12 cellular contexts compared by ENCODE assay signal in genomic region chr9:137456061-137456863, GRCh38. TPM values are rescaled to one million over a fixed set of nuclear protein-coding genes. Genes with fewer than 3 reads are reported as not detected.
DNase-seq lines count a peak whose midpoint lies in the region; ATAC-seq and TF ChIP-seq lines count a peak whose summit lies in the region.
"Had no signal": no experiment of that assay in that cellular context is flagged by ENCODE, and none has a peak within 500 bp of the region (broad histone marks: within the 10 kb centered on the region; RNA-seq: fewer than 3 reads in every experiment).

No MANE protein-coding gene starts in this region.

- H3K9me3 Mint-ChIP-seq in activated CD4-positive, alpha-beta T cell treated with anti-CD3 and anti-CD28 coated beads for 36 hours (ENCODE audit: low read depth): no peaks in the 10 kb centered on the region
- no peaks in the 10 kb centered on the region for H3K9me3 Mint-ChIP-seq in T-cell

- CTCF ChIA-PET in activated CD4-positive, alpha-beta T cell treated with anti-CD3 and anti-CD28 coated beads for 36 hours (lab: Charles Lee): no interaction called here
- CTCF ChIA-PET in T-cell (lab: Charles Lee): interaction anchor here in 1 of 2 donors (0.7 kb wide), 1 partner anchor 9 kb away, joined by 4 read pairs; no protein-coding TSS in a partner anchor

- H3K4me3 ChIP-seq in foreskin fibroblast (ENCODE audit: low read depth in 1 of 2, low read length in 2 of 2): no peak overlapping the region
- H3K4me3 ChIP-seq: A549, upper lobe of left lung had no signal

- H3K36me3 Mint-ChIP-seq in activated CD4-positive, alpha-beta T cell treated with anti-CD3 and anti-CD28 coated beads for 36 hours (ENCODE audit: low read depth): peaks cover 28% of the 10 kb centered on the region
- no peaks in the 10 kb centered on the region for H3K36me3 Mint-ChIP-seq in T-cell

- no peak overlapping the region for H3K4me3 Mint-ChIP-seq in activated CD4-positive, alpha-beta T cell treated with anti-CD3 and anti-CD28 coated beads for 36 hours
- H3K4me3 Mint-ChIP-seq in T-cell: peak overlapping the region in 2 of 3 donors; percentile 17 to 41

- TF ChIP-seq CTCF in foreskin fibroblast (IDR thresholded peaks at IDR 0.05; ENCODE audit: low read depth, low read length): no peak

- peaks cover 37% of the 10 kb centered on the region for H3K4me1 Mint-ChIP-seq in activated CD4-positive, alpha-beta T cell treated with anti-CD3 and anti-CD28 coated beads for 36 hours
- peaks cover 37 to 59% (median 43%) of the 10 kb centered on the region in 3 donors for H3K4me1 Mint-ChIP-seq in T-cell

- DNase-seq in activated CD4-positive, alpha-beta T cell treated with anti-CD3 and anti-CD28 coated beads for 36 hours: no peak
- no peak for DNase-seq in activated CD4-positive, alpha-beta T cell treated with anti-CD3 and anti-CD28 coated beads, Interleukin-2, amount 50 U/mL, for 4 hours
- DNase-seq in T-cell: no peak
- peak; percentile 49 to 74 for DNase-seq in foreskin fibroblast
- peak; percentile 55 for DNase-seq in renal cortical epithelial cell (ENCODE audit: low read depth)
- no peak for DNase-seq in mucosa of gallbladder (ENCODE audit: low spot score)
- no peak for DNase-seq in D341Med (ENCODE audit: low spot score)
- DNase-seq: NCI-H1694 treated with DMSO at 0.1 percent for 48 hours had no signal

- H3K27me3 Mint-ChIP-seq in activated CD4-positive, alpha-beta T cell treated with anti-CD3 and anti-CD28 coated beads for 36 hours: no peaks in the 10 kb centered on the region
- no peaks in the 10 kb centered on the region for H3K27me3 Mint-ChIP-seq in T-cell

- intact Hi-C loops in activated CD4-positive, alpha-beta T cell treated with anti-CD3 and anti-CD28 coated beads for 36 hours (cut with DNase I, micrococcal nuclease): loop anchor here in 1 of 2 experiments (10.0 kb wide), 1 partner anchor 1211 kb away; the partner anchor contains the start of gene QSOX2

- no peak for ATAC-seq in activated CD4-positive, alpha-beta T cell treated with anti-CD3 and anti-CD28 coated beads for 36 hours
- ATAC-seq in T-cell (replicated peaks in 1 of 4) (no peak), HG03135 (IDR thresholded peaks at IDR 0.05; ENCODE audit: unreplicated experiment) (no peak)
- ATAC-seq: A549 had no signal

- POLR2A ChIA-PET in activated CD4-positive, alpha-beta T cell treated with anti-CD3 and anti-CD28 coated beads for 36 hours (lab: Charles Lee): no interaction called here
- POLR2A ChIA-PET in T-cell (lab: Charles Lee): no interaction called here

- peak overlapping the region; percentile 37 for H3K27ac Mint-ChIP-seq in activated CD4-positive, alpha-beta T cell treated with anti-CD3 and anti-CD28 coated beads for 36 hours
- no peak overlapping the region for H3K27ac Mint-ChIP-seq in T-cell

RNA-seq across cellular contexts. Expression of gene NSMF, which starts 2.9 kb away (rescaled TPM):
- 10 to 100 TPM; 63.6 to 65.0 TPM for total RNA-seq in activated CD4-positive, alpha-beta T cell treated with anti-CD3 and anti-CD28 coated beads for 36 hours
- total RNA-seq in T-cell: 10 to 100 TPM; 40.5 to 89.5 (median 51.7) TPM
- total RNA-seq in renal cortical epithelial cell: 12.0 and 20.4 TPM in 2 replicates
- total RNA-seq in mucosa of gallbladder: 69.6 TPM

RNA-seq across cellular contexts. Expression of gene ENTPD8, which starts 15.1 kb away (rescaled TPM):
- not detected for total RNA-seq in activated CD4-positive, alpha-beta T cell treated with anti-CD3 and anti-CD28 coated beads for 36 hours
- not detected for total RNA-seq in T-cell
- 0.05 and 0.17 TPM in 2 replicates for total RNA-seq in renal cortical epithelial cell
- 27.9 TPM for total RNA-seq in mucosa of gallbladder
- total RNA-seq: lower leg skin had no signal

RNA-seq across cellular contexts. Expression of gene NOXA1, which starts 33.1 kb away (rescaled TPM):
- 1 to 10 TPM in 1 of 2 experiments, under 1 TPM in 1; 0.97 to 1.7 TPM for total RNA-seq in activated CD4-positive, alpha-beta T cell treated with anti-CD3 and anti-CD28 coated beads for 36 hours
- total RNA-seq in T-cell (10 to 100 TPM in 2 of 5 donors, 1 to 10 TPM in 3; 6.4 to 11.7 (median 8.1) TPM), renal cortical epithelial cell (2.1 and 2.8 TPM in 2 replicates), mucosa of gallbladder (36.7 TPM)

RNA-seq across cellular contexts. Expression of gene EXD3, which starts 33.3 kb away (rescaled TPM):
- total RNA-seq in activated CD4-positive, alpha-beta T cell treated with anti-CD3 and anti-CD28 coated beads for 36 hours: 1 to 10 TPM; 6.7 to 7.1 TPM
- total RNA-seq in T-cell: 10 to 100 TPM; 18.5 to 43.8 (median 38.0) TPM
- total RNA-seq in renal cortical epithelial cell: 11.6 and 12.2 TPM in 2 replicates
- total RNA-seq in mucosa of gallbladder: 47.6 TPM

Comparison
In these comparisons a context has a peak if more than half of its experiments do, and no peak if none do; other contexts are left out.
1. DNase-seq: peak in foreskin fibroblast (2 of 2) and renal cortical epithelial cell (single experiment); none in activated CD4-positive, alpha-beta T cell treated with anti-CD3 and anti-CD28 coated beads for 36 hours (single experiment), activated CD4-positive, alpha-beta T cell treated with anti-CD3 and anti-CD28 coated beads, Interleukin-2, amount 50 U/mL, for 4 hours (0 of 2), T-cell (0 of 34), mucosa of gallbladder (single experiment) and D341Med (single experiment).
2. RNA of gene ENTPD8, which starts 15.1 kb away (total RNA-seq): 27.9 TPM in mucosa of gallbladder (single experiment); 0.05 to 0.17 TPM in renal cortical epithelial cell, not detected in activated CD4-positive, alpha-beta T cell treated with anti-CD3 and anti-CD28 coated beads for 36 hours and not detected in T-cell; every median in the first group is over 10 times any median in the second.